ENCODE assay signal across 8 cellular contexts in genomic region chr13:70310720-70311119, GRCh38.
DNase-seq lines count a peak whose midpoint lies in the region; ATAC-seq and TF ChIP-seq lines count a peak whose summit lies in the region.

No MANE protein-coding gene starts in this region.

- WGBS in smooth muscle cell (ENCODE audit: low lambda C conversion rate), result 30% methylated on average over 1 of the region's 1 CpG

- H3K9ac ChIP-seq in smooth muscle cell (ENCODE audit: low read depth), result no peak overlapping the region

- intact Hi-C loops in uterus (cut with DNase I; ENCODE audit: low total_unique reads), result no loop called here

- TF ChIP-seq POLR2A in uterus (IDR thresholded peaks at IDR 0.05), result no peak

- H3K27me3 ChIP-seq in smooth muscle cell (ENCODE audit: low read depth), result no peaks in the 10 kb centered on the region
- no peaks in the 10 kb centered on the region for H3K27me3 ChIP-seq in uterus

- no peaks in the 10 kb centered on the region for H3K4me1 ChIP-seq in smooth muscle cell (ENCODE audit: low read depth)
- H3K4me1 ChIP-seq in uterus, result no peaks in the 10 kb centered on the region

- H3K36me3 ChIP-seq in smooth muscle cell (ENCODE audit: low read depth) (no peaks in the 10 kb centered on the region), uterus (no peaks in the 10 kb centered on the region)

- TF ChIP-seq CTCF in smooth muscle cell (IDR thresholded peaks at IDR 0.05; ENCODE audit: borderline replicate concordance, insufficient read depth, poor library complexity, severe bottlenecking) (peak; percentile 49), uterus (IDR thresholded peaks at IDR 0.05) (no peak), coronary artery (IDR thresholded peaks at IDR 0.05) (no peak)

- no peaks in the 10 kb centered on the region for H3K79me2 ChIP-seq in smooth muscle cell (ENCODE audit: low read depth)

- ATAC-seq in HG02885 (IDR thresholded peaks at IDR 0.05; ENCODE audit: poor library complexity, unreplicated experiment), result no peak

- H2AFZ ChIP-seq in smooth muscle cell (ENCODE audit: low read depth), result no peak overlapping the region

- H3K4me3 ChIP-seq in smooth muscle cell, result no peak overlapping the region
- no peak overlapping the region for H3K4me3 ChIP-seq in uterus
- no peak overlapping the region for H3K4me3 ChIP-seq in coronary artery

- H3K27ac ChIP-seq in smooth muscle cell (ENCODE audit: low read depth) (no peak overlapping the region), uterus (no peak overlapping the region), coronary artery (no peak overlapping the region)

- H3F3A ChIP-seq in smooth muscle cell (ENCODE audit: low read depth), result no peaks in the 10 kb centered on the region

- DNase-seq in NCI-H2029 treated with DMSO at 0.1 percent for 48 hours (lab: John Stamatoyannopoulos, UW), result peak; percentile 1
- DNase-seq in NCI-H2029 (lab: John Stamatoyannopoulos, UW), result no peak
- DNase-seq in NCI-H345 treated with DMSO at 0.1 percent for 48 hours (lab: John Stamatoyannopoulos, UW; ENCODE audit: unreplicated experiment), result peak; percentile 27
- DNase-seq in cerebellar cortex (ENCODE audit: low spot score), result peak; percentile 22
- no peak for DNase-seq in smooth muscle cell (lab: John Stamatoyannopoulos, UW; ENCODE audit: unreplicated experiment)
- DNase-seq in uterus, result no peak
- DNase-seq in coronary artery (ENCODE audit: low spot score), result no peak

- H3K4me2 ChIP-seq in smooth muscle cell, result no peak overlapping the region

- no peaks in the 10 kb centered on the region for H4K20me1 ChIP-seq in smooth muscle cell (ENCODE audit: low read depth)

- H3K9me3 ChIP-seq in smooth muscle cell (replicated peaks; ENCODE audit: low read depth) (no peaks in the 10 kb centered on the region), uterus (no peaks in the 10 kb centered on the region)

Comparison
In these comparisons a context has a peak if more than half of its experiments do, and no peak if none do; other contexts are left out.
1. DNase-seq: peak in NCI-H2029 treated with DMSO at 0.1 percent for 48 hours (single experiment), NCI-H345 treated with DMSO at 0.1 percent for 48 hours (single experiment) and cerebellar cortex (single experiment); none in NCI-H2029 (single experiment), smooth muscle cell (single experiment), uterus (0 of 2) and coronary artery (single experiment).